In the genomic region with DNA sequence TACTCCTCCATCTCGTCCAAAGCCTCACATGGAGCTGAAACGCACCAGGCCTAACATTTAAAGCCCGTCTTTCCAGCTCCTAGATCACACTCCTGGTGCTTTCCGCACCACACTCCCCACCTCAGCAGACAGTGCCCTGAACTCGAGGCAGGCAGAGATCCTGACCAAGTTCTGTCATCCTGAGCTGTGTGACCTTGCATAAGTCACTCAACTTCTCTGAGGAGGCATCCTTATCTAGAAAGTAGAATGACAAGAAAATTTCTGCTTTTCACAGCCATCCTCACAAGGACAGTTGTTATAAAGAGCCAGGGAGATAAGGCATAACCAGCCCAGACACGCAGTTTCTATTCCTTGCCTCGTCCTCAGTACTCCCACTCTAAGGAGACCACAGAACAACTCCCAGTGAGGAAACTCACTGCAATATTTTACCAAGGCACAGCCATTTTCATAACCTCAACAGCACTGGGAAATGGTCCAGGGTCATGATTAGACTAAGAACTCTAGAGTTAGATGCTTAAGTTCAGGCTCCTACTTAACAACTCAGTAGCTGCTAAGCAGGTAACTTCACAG, we compare ENCODE assay signal across 1 cellular context.
TF ChIP-seq lines count a peak whose summit lies in the region.

No MANE protein-coding gene starts in this region.

TF ChIP-seq in IMR-90, 13 proteins besides CTCF, POLR2A, EP300 and RAD21:
- no peak for TF ChIP-seq NFE2L2 (IDR thresholded peaks at IDR 0.05; ENCODE audit: low read depth, low read length)
- TF ChIP-seq, protein P1, sequence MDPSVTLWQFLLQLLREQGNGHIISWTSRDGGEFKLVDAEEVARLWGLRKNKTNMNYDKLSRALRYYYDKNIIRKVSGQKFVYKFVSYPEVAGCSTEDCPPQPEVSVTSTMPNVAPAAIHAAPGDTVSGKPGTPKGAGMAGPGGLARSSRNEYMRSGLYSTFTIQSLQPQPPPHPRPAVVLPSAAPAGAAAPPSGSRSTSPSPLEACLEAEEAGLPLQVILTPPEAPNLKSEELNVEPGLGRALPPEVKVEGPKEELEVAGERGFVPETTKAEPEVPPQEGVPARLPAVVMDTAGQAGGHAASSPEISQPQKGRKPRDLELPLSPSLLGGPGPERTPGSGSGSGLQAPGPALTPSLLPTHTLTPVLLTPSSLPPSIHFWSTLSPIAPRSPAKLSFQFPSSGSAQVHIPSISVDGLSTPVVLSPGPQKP (IDR thresholded peaks at IDR 0.05; ENCODE audit: borderline replicate concordance, low read depth, low read length): no peak
- no peak for TF ChIP-seq CEBPB (IDR thresholded peaks at IDR 0.05; ENCODE audit: low read depth, low read length)
- TF ChIP-seq RCOR1 (IDR thresholded peaks at IDR 0.05; ENCODE audit: insufficient replicate concordance, low read length): no peak
- no peak for TF ChIP-seq MAFK (IDR thresholded peaks at IDR 0.05; ENCODE audit: low read depth, low read length)
- TF ChIP-seq MXI1 (IDR thresholded peaks at IDR 0.05; ENCODE audit: borderline replicate concordance, low read depth, low read length): no peak
- TF ChIP-seq FOS (IDR thresholded peaks at IDR 0.05; ENCODE audit: low read depth, low read length): no peak
- TF ChIP-seq RFX5 (IDR thresholded peaks at IDR 0.05; ENCODE audit: low read depth, low read length): no peak
- no peak for TF ChIP-seq CHD1 (IDR thresholded peaks at IDR 0.05; ENCODE audit: low read depth, low read length)
- TF ChIP-seq SMC3 (IDR thresholded peaks at IDR 0.05; ENCODE audit: low read depth, low read length): no peak
- TF ChIP-seq BHLHE40 (IDR thresholded peaks at IDR 0.05; ENCODE audit: low read depth, low read length): no peak
- no peak for TF ChIP-seq MAZ (IDR thresholded peaks at IDR 0.05; ENCODE audit: borderline replicate concordance, low read depth, low read length)
- TF ChIP-seq, protein P2, sequence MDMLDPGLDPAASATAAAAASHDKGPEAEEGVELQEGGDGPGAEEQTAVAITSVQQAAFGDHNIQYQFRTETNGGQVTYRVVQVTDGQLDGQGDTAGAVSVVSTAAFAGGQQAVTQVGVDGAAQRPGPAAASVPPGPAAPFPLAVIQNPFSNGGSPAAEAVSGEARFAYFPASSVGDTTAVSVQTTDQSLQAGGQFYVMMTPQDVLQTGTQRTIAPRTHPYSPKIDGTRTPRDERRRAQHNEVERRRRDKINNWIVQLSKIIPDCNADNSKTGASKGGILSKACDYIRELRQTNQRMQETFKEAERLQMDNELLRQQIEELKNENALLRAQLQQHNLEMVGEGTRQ (IDR thresholded peaks at IDR 0.05; ENCODE audit: low read depth, low read length): no peak
TF ChIP-seq in IMR-90: peak in this region for 0.
